Comparison of ENCODE assay signal across 9 cellular contexts in genomic region chr20:5557123-5557522, GRCh38. TPM values are rescaled to one million over a fixed set of nuclear protein-coding genes. Genes with fewer than 3 reads are reported as not detected.
DNase-seq lines count a peak whose midpoint lies in the region; ATAC-seq, FAIRE-seq and TF ChIP-seq lines count a peak whose summit lies in the region.
"Had no signal": no experiment of that assay in that cellular context is flagged by ENCODE, and none has a peak within 500 bp of the region (broad histone marks: within the 10 kb centered on the region; RNA-seq: fewer than 3 reads in every experiment).

No MANE protein-coding gene starts in this region.

- TF ChIP-seq CTCF in epithelial cell of proximal tubule (conservative IDR thresholded peaks at IDR 0.05; ENCODE audit: low read depth, low read length), result peak; percentile 89
- peak; percentile 68 for TF ChIP-seq CTCF in neural progenitor cell (IDR thresholded peaks at IDR 0.05)

- H3K4me3 ChIP-seq in epithelial cell of proximal tubule (ENCODE audit: low read depth, low read length) (no peak overlapping the region), neural progenitor cell (no peak overlapping the region)

- no peak overlapping the region for H3K4me2 ChIP-seq in neural progenitor cell

- peaks cover 54% of the 10 kb centered on the region for H3K36me3 Mint-ChIP-seq in activated CD4-positive, alpha-beta memory T cell treated with anti-CD3 and anti-CD28 coated beads, Interleukin-2, amount 10 ng/mL, durations not matched to agents 7 days and 5 days (ENCODE audit: low read depth)
- H3K36me3 Mint-ChIP-seq in neural progenitor cell, result peaks cover 18% of the 10 kb centered on the region

- no peaks in the 10 kb centered on the region for H3F3A ChIP-seq in neural progenitor cell (ENCODE audit: low read depth)

- H3K9me3 Mint-ChIP-seq in activated CD4-positive, alpha-beta memory T cell treated with anti-CD3 and anti-CD28 coated beads, Interleukin-2, amount 10 ng/mL, durations not matched to agents 7 days and 5 days, result no peaks in the 10 kb centered on the region
- no peaks in the 10 kb centered on the region for H3K9me3 Mint-ChIP-seq in neural progenitor cell
- H3K9me3 Mint-ChIP-seq: T-helper 1 cell treated with Interleukin-12 subunit alpha and Interleukin-12 subunit beta and Interleukin-4 antibody, amounts not matched to agents 30 μg/mL and 1 μg/mL, for 36 hours had no signal

- peak; percentile 39 for DNase-seq in COLO668 (lab: John Stamatoyannopoulos, UW; ENCODE audit: unreplicated experiment)
- peak; percentile 28 for DNase-seq in NCI-H2196 treated with DMSO at 0.1 percent for 48 hours (lab: John Stamatoyannopoulos, UW; ENCODE audit: unreplicated experiment)
- DNase-seq in activated CD4-positive, alpha-beta memory T cell treated with anti-CD3 and anti-CD28 coated beads, Interleukin-2, amount 10 ng/mL, durations not matched to agents 7 days and 5 days, result peak; percentile 68
- peak; percentile 9 for DNase-seq in epithelial cell of proximal tubule (ENCODE audit: low read depth)
- peak; percentile 61 for DNase-seq in neural progenitor cell (ENCODE audit: low spot score)
- peak; percentile 51 for DNase-seq in urothelium cell line (ENCODE audit: low spot score)

- H3K9ac ChIP-seq in neural progenitor cell, result no peak overlapping the region

- H3K4me1 Mint-ChIP-seq in activated CD4-positive, alpha-beta memory T cell treated with anti-CD3 and anti-CD28 coated beads, Interleukin-2, amount 10 ng/mL, durations not matched to agents 7 days and 5 days, result peaks cover 3% of the 10 kb centered on the region
- no peaks in the 10 kb centered on the region for H3K4me1 Mint-ChIP-seq in neural progenitor cell

- H3K79me2 ChIP-seq in neural progenitor cell (ENCODE audit: low read depth), result no peaks in the 10 kb centered on the region

- no peaks in the 10 kb centered on the region for H4K20me1 ChIP-seq in neural progenitor cell (ENCODE audit: low read depth)

- no peaks in the 10 kb centered on the region for H3K27me3 ChIP-seq in neural progenitor cell

- H3K4me3 Mint-ChIP-seq in activated CD4-positive, alpha-beta memory T cell treated with anti-CD3 and anti-CD28 coated beads, Interleukin-2, amount 10 ng/mL, durations not matched to agents 7 days and 5 days, result no peak overlapping the region
- no peak overlapping the region for H3K4me3 Mint-ChIP-seq in neural progenitor cell
- H3K4me3 Mint-ChIP-seq: T-helper 1 cell treated with Interleukin-12 subunit alpha and Interleukin-12 subunit beta and Interleukin-4 antibody, amounts not matched to agents 30 μg/mL and 1 μg/mL, for 36 hours had no signal

- H3K27ac ChIP-seq in neural progenitor cell, result no peak overlapping the region

- no peaks in the 10 kb centered on the region for H3K27me3 Mint-ChIP-seq in activated CD4-positive, alpha-beta memory T cell treated with anti-CD3 and anti-CD28 coated beads, Interleukin-2, amount 10 ng/mL, durations not matched to agents 7 days and 5 days
- no peaks in the 10 kb centered on the region for H3K27me3 Mint-ChIP-seq in neural progenitor cell (ENCODE audit: insufficient read depth, low read depth)

- no peaks in the 10 kb centered on the region for H3K9me3 ChIP-seq in neural progenitor cell (ENCODE audit: low read depth)

- ATAC-seq in GM21381 (IDR thresholded peaks at IDR 0.05; ENCODE audit: unreplicated experiment) (peak; percentile 51), HG03571 (IDR thresholded peaks at IDR 0.05; ENCODE audit: unreplicated experiment) (no peak)

- FAIRE-seq in urothelium cell line (lab: Jason Lieb, UNC), result no peak

- CTCF ChIA-PET in activated CD4-positive, alpha-beta memory T cell treated with anti-CD3 and anti-CD28 coated beads, Interleukin-2, amount 10 ng/mL, durations not matched to agents 7 days and 5 days (lab: Charles Lee), result interaction anchor here (0.6 to 5.2 kb wide), 16 partner anchors 8 to 518 kb away, joined by 3 to 33 read pairs (median 3); no protein-coding TSS in a partner anchor

- H3K36me3 ChIP-seq in neural progenitor cell, result no peaks in the 10 kb centered on the region

- no peak overlapping the region for H3K27ac Mint-ChIP-seq in activated CD4-positive, alpha-beta memory T cell treated with anti-CD3 and anti-CD28 coated beads, Interleukin-2, amount 10 ng/mL, durations not matched to agents 7 days and 5 days
- H3K27ac Mint-ChIP-seq in neural progenitor cell, result no peak overlapping the region
- H3K27ac Mint-ChIP-seq: T-helper 1 cell treated with Interleukin-12 subunit alpha and Interleukin-12 subunit beta and Interleukin-4 antibody, amounts not matched to agents 30 μg/mL and 1 μg/mL, for 36 hours had no signal

- POLR2A ChIA-PET in activated CD4-positive, alpha-beta memory T cell treated with anti-CD3 and anti-CD28 coated beads, Interleukin-2, amount 10 ng/mL, durations not matched to agents 7 days and 5 days (lab: Charles Lee), result interaction anchor here (1.0 to 1.5 kb wide), 3 partner anchors 11 to 384 kb away, joined by 3 to 4 read pairs (median 3); no protein-coding TSS in a partner anchor

- H3K4me1 ChIP-seq in neural progenitor cell, result no peaks in the 10 kb centered on the region

- no peak overlapping the region for H2AFZ ChIP-seq in neural progenitor cell (replicated peaks)

RNA-seq across cellular contexts. Expression of gene GPCPD1, which starts 53.7 kb away (rescaled TPM):
- total RNA-seq in activated CD4-positive, alpha-beta memory T cell treated with anti-CD3 and anti-CD28 coated beads, Interleukin-2, amount 10 ng/mL, durations not matched to agents 7 days and 5 days, result 10 to 100 TPM; 29.4 to 32.1 TPM
- total RNA-seq in epithelial cell of proximal tubule, result 3.9 and 5.5 TPM in 2 replicates
- total RNA-seq in neural progenitor cell (ENCODE audit: low replicate concordance), result 33.3 and 57.3 TPM in 2 replicates

Comparison
In these comparisons a context has a peak if more than half of its experiments do, and no peak if none do; other contexts are left out.
1. DNase-seq: peak in every context shown above with its lines; median percentile 68 in activated CD4-positive, alpha-beta memory T cell treated with anti-CD3 and anti-CD28 coated beads, Interleukin-2, amount 10 ng/mL, durations not matched to agents 7 days and 5 days; 61 in neural progenitor cell; 51 in urothelium cell line; 39 in COLO668; 28 in NCI-H2196 treated with DMSO at 0.1 percent for 48 hours; 9 in epithelial cell of proximal tubule.